ENCODE assay signal across 8 cellular contexts in genomic region chr19:14544977-14545715, GRCh38. TPM values are rescaled to one million over a fixed set of nuclear protein-coding genes. Genes with fewer than 3 reads are reported as not detected.
DNase-seq lines count a peak whose midpoint lies in the region; ATAC-seq and TF ChIP-seq lines count a peak whose summit lies in the region.
"Had no signal": no experiment of that assay in that cellular context is flagged by ENCODE, and none has a peak within 500 bp of the region (broad histone marks: within the 10 kb centered on the region; RNA-seq: fewer than 3 reads in every experiment).

No MANE protein-coding gene starts in this region.

- no peaks in the 10 kb centered on the region; the same call in 1 of the 2 replicates for H3K79me2 ChIP-seq in H9 (ENCODE audit: insufficient read depth, low read length)

- H3K18ac ChIP-seq in H9 (ENCODE audit: insufficient read length, low read depth, low read length), result no peak overlapping the region

- no peaks in the 10 kb centered on the region for H3K9me3 Mint-ChIP-seq in H9
- H3K9me3 Mint-ChIP-seq in nephron, result no peaks in the 10 kb centered on the region
- no peaks in the 10 kb centered on the region for H3K9me3 Mint-ChIP-seq in stimulated activated memory B cell treated with anti-CD40 and anti-IgM and Interleukin-4, amounts not matched to agents 10 μg/mL and 1 μg/mL and 100 μg/mL, for 72 hours
- H3K9me3 Mint-ChIP-seq: activated T-cell treated with anti-CD3 and anti-CD28 coated beads, Interleukin-2, amount 50 U/mL, for 4 hours had no signal

- no peaks in the 10 kb centered on the region for H3K79me1 ChIP-seq in H9 (ENCODE audit: insufficient read depth, low read depth, low read length, poor library complexity, severe bottlenecking)

- H3K4me1 Mint-ChIP-seq in H9 (peaks cover 5 to 6% of the 10 kb centered on the region in 2 experiments; a peak in 2 of 4 replicates), nephron (peaks cover 24% of the 10 kb centered on the region)
- peaks cover 15% of the 10 kb centered on the region for H3K4me1 Mint-ChIP-seq in stimulated activated memory B cell treated with anti-CD40 and anti-IgM and Interleukin-4, amounts not matched to agents 10 μg/mL and 1 μg/mL and 100 μg/mL, for 72 hours

- no peaks in the 10 kb centered on the region for H3K27me3 ChIP-seq in H9 (ENCODE audit: insufficient read depth, low read length)

- H2BK120ac ChIP-seq in H9 (ENCODE audit: low read depth, low read length, poor library complexity, severe bottlenecking), result no peak overlapping the region

- H3K9me3 ChIP-seq in H9 (ENCODE audit: control insufficient read depth, low read depth, low read length), result no peaks in the 10 kb centered on the region

- no peak overlapping the region for H3K4me2 ChIP-seq in H9 (ENCODE audit: insufficient read depth, insufficient read length, low read length)
- H3K4me2 ChIP-seq: KMS-11 had no signal

- H3K27me3 Mint-ChIP-seq in H9 (ENCODE audit: low read depth) (no peaks in the 10 kb centered on the region), nephron (ENCODE audit: low read depth) (no peaks in the 10 kb centered on the region)
- no peaks in the 10 kb centered on the region for H3K27me3 Mint-ChIP-seq in stimulated activated memory B cell treated with anti-CD40 and anti-IgM and Interleukin-4, amounts not matched to agents 10 μg/mL and 1 μg/mL and 100 μg/mL, for 72 hours

- H3K4me3 Mint-ChIP-seq in H9, result no peak overlapping the region
- H3K4me3 Mint-ChIP-seq in nephron, result no peak overlapping the region
- no peak overlapping the region for H3K4me3 Mint-ChIP-seq in stimulated activated memory B cell treated with anti-CD40 and anti-IgM and Interleukin-4, amounts not matched to agents 10 μg/mL and 1 μg/mL and 100 μg/mL, for 72 hours
- H3K4me3 Mint-ChIP-seq: activated T-cell treated with anti-CD3 and anti-CD28 coated beads, Interleukin-2, amount 50 U/mL, for 4 hours had no signal

- no peak overlapping the region for H3K23ac ChIP-seq in H9 (ENCODE audit: insufficient read length, low read depth, low read length)

- H3K4me1 ChIP-seq in H9 (ENCODE audit: insufficient read depth, low read length), result no peaks in the 10 kb centered on the region

- no peak overlapping the region for H2BK15ac ChIP-seq in H9 (ENCODE audit: low read depth, low read length)

- H2BK5ac ChIP-seq in H9 (ENCODE audit: insufficient read length, low read length), result no peak overlapping the region

- H2BK20ac ChIP-seq in H9 (ENCODE audit: low read depth, low read length, poor library complexity, severe bottlenecking), result no peak overlapping the region

- no peaks in the 10 kb centered on the region for H4K20me1 ChIP-seq in H9 (ENCODE audit: control insufficient read depth, insufficient read depth, insufficient read length)

- H3K4ac ChIP-seq in H9 (ENCODE audit: low read depth, low read length), result no peak overlapping the region

- no peak overlapping the region for H3K9ac ChIP-seq in H9 (ENCODE audit: extremely low read depth, insufficient read length, low read length)
- H3K9ac ChIP-seq: KMS-11 had no signal

- H3K23me2 ChIP-seq in H9 (ENCODE audit: insufficient read length, low read depth, low read length, poor library complexity, severe bottlenecking), result no peaks in the 10 kb centered on the region

- TF ChIP-seq CTCF in H9 (conservative IDR thresholded peaks at IDR 0.05), result no peak
- TF ChIP-seq CTCF in nephron (IDR thresholded peaks at IDR 0.05; ENCODE audit: unreplicated experiment in 3 of 3), result no peak

- H3K36me3 Mint-ChIP-seq in H9 (ENCODE audit: insufficient read depth in 1 of 3, low read depth in 3 of 3) (peaks cover 2 to 15% (median 12%) of the 10 kb centered on the region in 3 experiments; a peak in 6 of 7 replicates), nephron (ENCODE audit: low read depth) (peaks cover 12% of the 10 kb centered on the region)
- peaks cover 12% of the 10 kb centered on the region for H3K36me3 Mint-ChIP-seq in stimulated activated memory B cell treated with anti-CD40 and anti-IgM and Interleukin-4, amounts not matched to agents 10 μg/mL and 1 μg/mL and 100 μg/mL, for 72 hours

- WGBS in H9 (ENCODE audit: extremely low coverage, insufficient read length, low lambda C conversion rate), result no CpG with 5 or more reads among the region's 21 CpGs

- H4K8ac ChIP-seq in H9 (replicated peaks; ENCODE audit: insufficient read length, low read depth, low read length), result no peak overlapping the region

- no peak for DNase-seq in H9
- DNase-seq in anterior cingulate cortex (lab: John Stamatoyannopoulos, UW), result peak; percentile 35 to 99 (median 88)
- DNase-seq in stimulated activated naive CD4-positive, alpha-beta T cell treated with Interleukin-2 at 50 U/mL for 16 hours (lab: John Stamatoyannopoulos, UW), result no peak
- no peak for DNase-seq in DMS53 treated with DMSO at 0.1 percent for 48 hours (lab: John Stamatoyannopoulos, UW; ENCODE audit: unreplicated experiment)
- DNase-seq: activated T-cell treated with anti-CD3 and anti-CD28 coated beads, Interleukin-2, amount 50 U/mL, for 4 hours had no signal

- no peak overlapping the region for H3T11ph ChIP-seq in H9 (ENCODE audit: low read length)

- no peak overlapping the region for H4K5ac ChIP-seq in H9 (ENCODE audit: insufficient read length, low read depth, low read length)

- no peak for ATAC-seq in stimulated activated memory B cell treated with anti-CD40 and anti-IgM and Interleukin-4, amounts not matched to agents 10 μg/mL and 1 μg/mL and 100 μg/mL, for 72 hours
- ATAC-seq: activated T-cell treated with anti-CD3 and anti-CD28 coated beads, Interleukin-2, amount 50 U/mL, for 4 hours had no signal

- H3K27ac ChIP-seq in H9 (ENCODE audit: insufficient read length, low read depth, low read length), result no peak overlapping the region
- H3K27ac ChIP-seq: KMS-11 had no signal

- H4K91ac ChIP-seq in H9 (ENCODE audit: insufficient read length, low read depth, low read length), result no peak overlapping the region

- H2AFZ ChIP-seq in H9 (ENCODE audit: low read length), result no peak overlapping the region

- no peak overlapping the region for H2AK5ac ChIP-seq in H9 (ENCODE audit: insufficient read length, low read length)

- peak overlapping the region; percentile 9 to 35 (median 33); a peak in 4 of 7 replicates for H3K27ac Mint-ChIP-seq in H9
- peak overlapping the region in 2 of 3 experiments; percentile 74 to 78 for H3K27ac Mint-ChIP-seq in nephron
- no peak overlapping the region for H3K27ac Mint-ChIP-seq in stimulated activated memory B cell treated with anti-CD40 and anti-IgM and Interleukin-4, amounts not matched to agents 10 μg/mL and 1 μg/mL and 100 μg/mL, for 72 hours

- H3K14ac ChIP-seq in H9 (ENCODE audit: insufficient read depth, low read length), result no peak overlapping the region

- H3K56ac ChIP-seq in H9 (ENCODE audit: insufficient read length, low read depth, low read length), result no peak overlapping the region

- no peak overlapping the region for H2BK12ac ChIP-seq in H9 (ENCODE audit: insufficient read length, low read depth, low read length)

RNA-seq across cellular contexts. Expression of gene TECR, which starts 15.8 kb away (rescaled TPM):
- 162 and 164 TPM in 2 replicates for total RNA-seq in H9 (2021)

RNA-seq across cellular contexts. Expression of gene NDUFB7, which starts 26.7 kb away (rescaled TPM):
- 155 and 161 TPM in 2 replicates for total RNA-seq in H9 (2021)

RNA-seq across cellular contexts. Expression of gene DNAJB1, which starts 26.9 kb away (rescaled TPM):
- 77.7 and 87.0 TPM in 2 replicates for total RNA-seq in H9 (2021)

RNA-seq across cellular contexts. Expression of gene CLEC17A, which starts 37.7 kb away (rescaled TPM):
- not detected in 2 replicates for total RNA-seq in H9 (2021)

RNA-seq across cellular contexts. Expression of gene GIPC1, which starts 49.2 kb away (rescaled TPM):
- total RNA-seq in H9 (2021), result 70.6 and 75.0 TPM in 2 replicates

Comparison
In these comparisons a context has a peak if more than half of its experiments do, and no peak if none do; other contexts are left out.
1. DNase-seq: peak in anterior cingulate cortex (58 of 58); none in H9 (single experiment), stimulated activated naive CD4-positive, alpha-beta T cell treated with Interleukin-2 at 50 U/mL for 16 hours (single experiment) and DMS53 treated with DMSO at 0.1 percent for 48 hours (single experiment).